In the genomic region with DNA sequence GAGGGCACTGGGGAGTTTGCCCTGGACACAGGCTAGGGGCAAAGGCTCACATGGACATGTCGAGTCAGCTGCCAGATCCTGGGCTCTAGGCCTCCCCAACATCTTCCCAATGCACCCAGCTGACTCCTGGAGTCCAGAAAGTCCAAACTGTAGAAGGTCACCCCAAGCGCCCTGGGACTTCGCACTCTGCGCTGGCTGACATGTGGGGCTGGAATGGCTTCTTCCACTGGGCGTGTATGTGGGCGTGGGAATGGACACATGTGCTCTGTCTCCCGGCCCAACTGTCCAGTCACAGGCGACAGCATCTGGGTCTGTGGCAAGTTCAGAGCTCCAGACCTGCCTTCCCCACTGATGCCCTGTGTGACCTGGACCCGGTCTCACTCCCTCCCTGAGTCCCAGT, we compare ENCODE assay signal across 1 cellular context.
TF ChIP-seq lines count a peak whose summit lies in the region.

No MANE protein-coding gene starts in this region.

TF ChIP-seq in HepG2, 621 proteins besides CTCF, POLR2A, EP300 and RAD21:
- peak; percentile 76 for TF ChIP-seq HNF4A (CRISPR knock-in tag; IDR thresholded peaks at IDR 0.05)
- TF ChIP-seq ZMYM2 (CRISPR knock-in tag; IDR thresholded peaks at IDR 0.05) = peak; percentile 69
- TF ChIP-seq ONECUT2 (CRISPR knock-in tag; IDR thresholded peaks at IDR 0.05) = no peak
- TF ChIP-seq, protein P1, sequence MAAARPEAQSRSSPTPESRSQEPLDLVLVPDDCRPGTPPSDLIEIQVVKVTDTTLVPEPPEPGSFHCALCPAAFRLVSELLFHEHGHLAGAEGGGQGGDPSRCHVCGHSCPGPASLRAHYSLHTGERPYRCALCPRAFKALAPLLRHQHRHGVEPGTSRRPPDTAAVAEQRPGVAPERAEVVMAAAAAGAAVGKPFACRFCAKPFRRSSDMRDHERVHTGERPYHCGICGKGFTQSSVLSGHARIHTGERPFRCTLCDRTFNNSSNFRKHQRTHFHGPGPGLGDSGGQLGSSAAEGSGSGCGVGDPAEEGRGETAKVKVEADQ (CRISPR knock-in tag; IDR thresholded peaks at IDR 0.05; ENCODE audit: borderline replicate concordance) = no peak
- TF ChIP-seq, protein P2, sequence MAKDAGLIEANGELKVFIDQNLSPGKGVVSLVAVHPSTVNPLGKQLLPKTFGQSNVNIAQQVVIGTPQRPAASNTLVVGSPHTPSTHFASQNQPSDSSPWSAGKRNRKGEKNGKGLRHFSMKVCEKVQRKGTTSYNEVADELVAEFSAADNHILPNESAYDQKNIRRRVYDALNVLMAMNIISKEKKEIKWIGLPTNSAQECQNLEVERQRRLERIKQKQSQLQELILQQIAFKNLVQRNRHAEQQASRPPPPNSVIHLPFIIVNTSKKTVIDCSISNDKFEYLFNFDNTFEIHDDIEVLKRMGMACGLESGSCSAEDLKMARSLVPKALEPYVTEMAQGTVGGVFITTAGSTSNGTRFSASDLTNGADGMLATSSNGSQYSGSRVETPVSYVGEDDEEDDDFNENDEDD (CRISPR knock-in tag; IDR thresholded peaks at IDR 0.05; ENCODE audit: borderline replicate concordance) = peak; percentile 52; the same call in 1 of the 2 replicates
- TF ChIP-seq SALL1 (CRISPR knock-in tag; IDR thresholded peaks at IDR 0.05) = peak; percentile 35; the same call in 1 of the 2 replicates
- TF ChIP-seq RXRB (CRISPR knock-in tag; IDR thresholded peaks at IDR 0.05; ENCODE audit: borderline replicate concordance) = 0 out of 2 replicates have a peak, but pooled peaks have one; percentile 37
- TF ChIP-seq KDM4B (CRISPR knock-in tag; IDR thresholded peaks at IDR 0.05) = no peak
- no peak for TF ChIP-seq U2AF2 (IDR thresholded peaks at IDR 0.05; ENCODE audit: low read depth, low read length)
- TF ChIP-seq XRCC5 (optimal IDR thresholded peaks at IDR 0.05; ENCODE audit: low read length) = peak; percentile 16
- TF ChIP-seq NCOR1 (IDR thresholded peaks at IDR 0.05; ENCODE audit: borderline replicate concordance, low read length) = peak; percentile 54; the same call in 1 of the 2 replicates
- 0 out of 2 replicates have a peak, but pooled peaks have one; percentile 10 for TF ChIP-seq KDM1A (CRISPR knock-in tag; IDR thresholded peaks at IDR 0.05)
- TF ChIP-seq ESRRA (CRISPR knock-in tag; IDR thresholded peaks at IDR 0.05; ENCODE audit: low read depth) = peak; percentile 69; the same call in 1 of the 2 replicates
- no peak for TF ChIP-seq PHF20 (CRISPR knock-in tag; IDR thresholded peaks at IDR 0.05)
- TF ChIP-seq ZIK1 (CRISPR knock-in tag; IDR thresholded peaks at IDR 0.05; ENCODE audit: borderline replicate concordance, low read depth) = no peak
- TF ChIP-seq ISX (CRISPR knock-in tag; conservative IDR thresholded peaks at IDR 0.05) = no peak
- peak; percentile 42 for TF ChIP-seq NR2C2 (CRISPR knock-in tag; IDR thresholded peaks at IDR 0.05; ENCODE audit: borderline replicate concordance)
- no peak for TF ChIP-seq RARG (CRISPR knock-in tag; IDR thresholded peaks at IDR 0.05; ENCODE audit: low read depth)
- TF ChIP-seq RXRA (CRISPR knock-in tag; IDR thresholded peaks at IDR 0.05) = peak; percentile 59
- peak; percentile 58; the same call in 1 of the 2 replicates for TF ChIP-seq MYC (CRISPR knock-in tag; IDR thresholded peaks at IDR 0.05; ENCODE audit: borderline replicate concordance)
- peak; percentile 57; the same call in 1 of the 2 replicates for TF ChIP-seq HNF4G (IDR thresholded peaks at IDR 0.05; ENCODE audit: borderline replicate concordance, low read depth, low read length)
- TF ChIP-seq HNF4G (CRISPR knock-in tag; IDR thresholded peaks at IDR 0.05; ENCODE audit: borderline replicate concordance, low read depth) = no peak
- 0 out of 3 replicates have a peak, but pooled peaks have one; percentile 19 for TF ChIP-seq MXI1 (IDR thresholded peaks at IDR 0.05; ENCODE audit: borderline replicate concordance, low read depth, low read length)
- TF ChIP-seq, protein P3, sequence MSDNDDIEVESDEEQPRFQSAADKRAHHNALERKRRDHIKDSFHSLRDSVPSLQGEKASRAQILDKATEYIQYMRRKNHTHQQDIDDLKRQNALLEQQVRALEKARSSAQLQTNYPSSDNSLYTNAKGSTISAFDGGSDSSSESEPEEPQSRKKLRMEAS (IDR thresholded peaks at IDR 0.05) = peak; percentile 73
- TF ChIP-seq JUN (CRISPR knock-in tag; IDR thresholded peaks at IDR 0.05) = no peak
- TF ChIP-seq, protein P4, sequence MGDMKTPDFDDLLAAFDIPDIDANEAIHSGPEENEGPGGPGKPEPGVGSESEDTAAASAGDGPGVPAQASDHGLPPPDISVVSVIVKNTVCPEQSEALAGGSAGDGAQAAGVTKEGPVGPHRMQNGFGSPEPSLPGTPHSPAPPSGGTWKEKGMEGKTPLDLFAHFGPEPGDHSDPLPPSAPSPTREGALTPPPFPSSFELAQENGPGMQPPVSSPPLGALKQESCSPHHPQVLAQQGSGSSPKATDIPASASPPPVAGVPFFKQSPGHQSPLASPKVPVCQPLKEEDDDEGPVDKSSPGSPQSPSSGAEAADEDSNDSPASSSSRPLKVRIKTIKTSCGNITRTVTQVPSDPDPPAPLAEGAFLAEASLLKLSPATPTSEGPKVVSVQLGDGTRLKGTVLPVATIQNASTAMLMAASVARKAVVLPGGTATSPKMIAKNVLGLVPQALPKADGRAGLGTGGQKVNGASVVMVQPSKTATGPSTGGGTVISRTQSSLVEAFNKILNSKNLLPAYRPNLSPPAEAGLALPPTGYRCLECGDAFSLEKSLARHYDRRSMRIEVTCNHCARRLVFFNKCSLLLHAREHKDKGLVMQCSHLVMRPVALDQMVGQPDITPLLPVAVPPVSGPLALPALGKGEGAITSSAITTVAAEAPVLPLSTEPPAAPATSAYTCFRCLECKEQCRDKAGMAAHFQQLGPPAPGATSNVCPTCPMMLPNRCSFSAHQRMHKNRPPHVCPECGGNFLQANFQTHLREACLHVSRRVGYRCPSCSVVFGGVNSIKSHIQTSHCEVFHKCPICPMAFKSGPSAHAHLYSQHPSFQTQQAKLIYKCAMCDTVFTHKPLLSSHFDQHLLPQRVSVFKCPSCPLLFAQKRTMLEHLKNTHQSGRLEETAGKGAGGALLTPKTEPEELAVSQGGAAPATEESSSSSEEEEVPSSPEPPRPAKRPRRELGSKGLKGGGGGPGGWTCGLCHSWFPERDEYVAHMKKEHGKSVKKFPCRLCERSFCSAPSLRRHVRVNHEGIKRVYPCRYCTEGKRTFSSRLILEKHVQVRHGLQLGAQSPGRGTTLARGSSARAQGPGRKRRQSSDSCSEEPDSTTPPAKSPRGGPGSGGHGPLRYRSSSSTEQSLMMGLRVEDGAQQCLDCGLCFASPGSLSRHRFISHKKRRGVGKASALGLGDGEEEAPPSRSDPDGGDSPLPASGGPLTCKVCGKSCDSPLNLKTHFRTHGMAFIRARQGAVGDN (CRISPR knock-in tag; IDR thresholded peaks at IDR 0.05) = peak; percentile 47
TF ChIP-seq in HepG2: peak in this region for 16.
